In genomic region chr9:11663913-11664312, GRCh38 we compare ENCODE assay signal across 7 cellular contexts.
"Had no signal": no experiment of that assay in that cellular context is flagged by ENCODE, and none has a peak within 500 bp of the region (broad histone marks: within the 10 kb centered on the region; RNA-seq: fewer than 3 reads in every experiment).

No MANE protein-coding gene starts in this region.

- DNase-seq: Karpas-422, KBM-7, KG1 had no signal

- H3K9ac ChIP-seq: KMS-11 had no signal

- FAIRE-seq: HTR-8/SVneo, K562 had no signal

- ATAC-seq: K562 had no signal

- H3K4me2 ChIP-seq: KMS-11 had no signal

- H3K27ac ChIP-seq: HL-60, KMS-11 had no signal

- H3K4me3 ChIP-seq: K562 had no signal
